In the genomic region with DNA sequence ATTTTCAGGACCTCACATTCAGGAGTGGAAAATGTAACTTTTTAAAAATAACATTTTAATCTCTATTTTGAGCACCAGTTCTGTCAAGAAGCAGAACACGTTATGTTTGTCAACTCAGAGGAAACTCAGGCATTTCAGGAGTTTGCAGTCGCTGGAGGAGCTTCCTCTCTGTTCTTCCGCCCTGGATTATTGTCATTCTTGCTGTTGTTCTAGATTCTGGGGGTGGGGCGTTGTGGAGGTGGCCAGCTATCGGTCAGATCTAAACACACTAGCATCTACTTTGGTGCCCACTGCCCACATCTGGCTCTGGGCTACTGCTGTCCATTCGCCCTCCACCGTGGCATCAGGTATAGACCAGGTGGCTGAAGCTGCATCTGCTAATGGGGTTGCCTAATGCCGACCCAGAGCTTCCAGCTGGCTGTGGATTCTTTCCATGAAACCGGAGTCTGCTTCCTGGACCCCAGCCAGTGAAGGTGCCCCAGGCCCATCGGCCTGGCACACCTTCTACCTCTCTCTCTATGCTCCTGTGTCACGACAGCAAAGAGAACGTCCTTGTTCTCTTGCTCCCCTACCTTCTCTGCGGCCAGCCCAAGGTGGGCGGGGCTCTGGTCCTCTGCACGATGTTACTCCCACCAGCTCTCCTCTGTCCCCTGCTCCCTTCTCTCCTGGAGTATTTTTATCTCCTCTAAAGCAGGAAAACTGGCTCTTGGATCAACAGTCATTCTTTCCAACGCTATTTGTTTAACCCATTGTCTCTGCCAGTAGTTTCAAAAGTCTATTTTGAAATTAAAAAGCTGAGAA, we compare ENCODE assay signal across 1 cellular context.
TF ChIP-seq lines count a peak whose summit lies in the region.

No MANE protein-coding gene starts in this region.

TF ChIP-seq in H1, 55 proteins besides CTCF, POLR2A, EP300 and RAD21 (continued from another document):
- TF ChIP-seq KDM5A (IDR thresholded peaks at IDR 0.05; ENCODE audit: low read length) (no peak), EZH2 (IDR thresholded peaks at IDR 0.05; ENCODE audit: low read depth, low read length, severe bottlenecking) (no peak), EGR1 (IDR thresholded peaks at IDR 0.05; ENCODE audit: borderline replicate concordance, low read depth, low read length) (no peak), NRF1 (IDR thresholded peaks at IDR 0.05; ENCODE audit: low read depth, low read length) (no peak), SIX5 (IDR thresholded peaks at IDR 0.05; ENCODE audit: low read depth, low read length) (no peak), SRF (IDR thresholded peaks at IDR 0.05; ENCODE audit: low read depth, low read length) (no peak), CTBP2 (IDR thresholded peaks at IDR 0.05; ENCODE audit: borderline replicate concordance, insufficient read depth, insufficient read length, low read length) (no peak), CHD1 (IDR thresholded peaks at IDR 0.05; ENCODE audit: low read depth, low read length) (no peak), SIN3A (conservative IDR thresholded peaks at IDR 0.05 in 1 of 2, IDR thresholded peaks at IDR 0.05 in 1 of 2; ENCODE audit: low read depth in 1 of 2, low read length in 2 of 2) (no peak), YY1 (IDR thresholded peaks at IDR 0.05; ENCODE audit: low read depth, low read length) (no peak), BACH1 (IDR thresholded peaks at IDR 0.05; ENCODE audit: low read length) (no peak), TEAD4 (IDR thresholded peaks at IDR 0.05; ENCODE audit: low read depth, low read length) (no peak), ASH2L (IDR thresholded peaks at IDR 0.05; ENCODE audit: low read length) (no peak)
